1 cellular context compared by ENCODE assay signal in the genomic region with DNA sequence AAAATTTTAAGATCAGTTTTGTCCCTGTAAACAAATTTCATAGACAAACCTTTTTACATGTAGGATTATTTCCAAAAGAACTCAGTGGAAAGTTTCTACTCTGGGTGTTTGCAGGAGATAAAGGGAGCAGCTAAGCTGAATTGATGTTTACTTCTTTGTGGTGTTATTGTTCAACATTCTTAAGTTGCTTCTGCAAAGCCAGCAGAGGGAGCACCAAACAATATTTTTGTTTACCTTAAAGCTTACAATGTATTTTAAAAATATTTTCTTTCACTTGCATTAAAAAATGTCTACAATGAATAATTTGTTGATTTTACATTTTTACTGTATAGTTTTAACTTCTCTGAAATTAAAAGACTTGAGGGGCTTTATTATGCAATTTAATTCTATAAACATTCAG.
TF ChIP-seq lines count a peak whose summit lies in the region.

No MANE protein-coding gene starts in this region.

TF ChIP-seq in liver, 16 proteins besides CTCF, POLR2A, EP300 and RAD21 (continued from another document):
- TF ChIP-seq, protein P1, sequence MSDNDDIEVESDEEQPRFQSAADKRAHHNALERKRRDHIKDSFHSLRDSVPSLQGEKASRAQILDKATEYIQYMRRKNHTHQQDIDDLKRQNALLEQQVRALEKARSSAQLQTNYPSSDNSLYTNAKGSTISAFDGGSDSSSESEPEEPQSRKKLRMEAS (IDR thresholded peaks at IDR 0.05), result no peak
- TF ChIP-seq FOXA1 (IDR thresholded peaks at IDR 0.05) (no peak), RXRA (IDR thresholded peaks at IDR 0.05) (no peak), REST (IDR thresholded peaks at IDR 0.05) (no peak), HNF4G (IDR thresholded peaks at IDR 0.05) (no peak), HNF4A (conservative IDR thresholded peaks at IDR 0.05) (no peak)
